In the genomic region with DNA sequence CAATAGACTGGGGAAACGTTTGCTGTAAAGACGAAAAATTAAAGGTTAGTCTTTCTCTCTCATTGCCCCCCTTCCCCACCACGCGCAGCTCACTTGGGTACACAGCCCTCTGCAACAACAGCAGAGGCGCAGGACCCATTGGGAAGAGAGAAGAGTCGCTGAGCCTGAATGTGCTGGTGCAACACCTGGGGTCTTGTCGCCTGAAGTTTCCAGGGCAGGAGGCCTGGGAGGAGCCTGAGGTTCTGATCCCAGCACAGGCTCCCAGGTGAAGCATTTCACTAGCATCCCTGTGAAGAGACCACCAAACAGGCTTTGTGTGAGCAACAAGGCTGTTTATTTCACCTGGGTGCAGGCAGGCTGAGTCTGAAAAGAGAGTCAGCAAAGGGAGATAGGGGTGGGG, we compare ENCODE assay signal across 20 cellular contexts.
"Had no signal": no experiment of that assay in that cellular context is flagged by ENCODE, and none has a peak within 500 bp of the region (broad histone marks: within the 10 kb centered on the region; RNA-seq: fewer than 3 reads in every experiment).

No MANE protein-coding gene starts in this region.

- H3K4me1 ChIP-seq: foreskin keratinocyte, left lung, uterus had no signal

- H3K36me3 ChIP-seq: left lung, sigmoid colon, transverse colon, uterus had no signal

- H3K4me3 ChIP-seq: coronary artery, left lung, sigmoid colon, transverse colon, uterus had no signal

- H3K27me3 ChIP-seq: foreskin keratinocyte, left lung, sigmoid colon, transverse colon, uterus had no signal

- ATAC-seq: activated T-cell treated with anti-CD3 and anti-CD28 coated beads, Interleukin-2, amount 50 U/mL, for 72 hours; foreskin keratinocyte; natural killer cell; stimulated activated naive B cell treated with anti-CD40 and anti-IgM and Interleukin-4, amounts not matched to agents 10 μg/mL and 1 μg/mL and 100 μg/mL, for 72 hours had no signal

- H3K9me3 ChIP-seq: left lung, sigmoid colon, transverse colon, uterus had no signal

- DNase-seq: activated CD4-positive, alpha-beta memory T cell treated with anti-CD3 and anti-CD28 coated beads for 36 hours; activated CD4-positive, alpha-beta T cell treated with anti-CD3 and anti-CD28 coated beads for 4 hours; activated CD4-positive, CD25-positive, alpha-beta regulatory T cell; activated effector memory CD4-positive, alpha-beta T cell treated with Interleukin-2 at 50 U/mL for 16 hours; activated naive CD4-positive, alpha-beta T cell treated with anti-CD3 and anti-CD28 coated beads for 36 hours; activated naive CD8-positive, alpha-beta T cell treated with anti-CD3 and anti-CD28 coated beads, Interleukin-2, amount 10 ng/mL, durations not matched to agents 7 days and 5 days; activated T-cell treated with anti-CD3 and anti-CD28 coated beads, Interleukin-2, amount 50 U/mL, for 72 hours; cerebellar nuclear complex; foreskin keratinocyte; kidney glomerular epithelial cell; left lung; midbrain; natural killer cell; sigmoid colon; stimulated activated CD4-positive, alpha-beta T cell treated with anti-CD3 and anti-CD28 coated beads, Interleukin-15, amount 100 ng/mL, for 24 hours; stimulated activated naive B cell treated with anti-CD40 and anti-IgM and Interleukin-4, amounts not matched to agents 10 μg/mL and 1 μg/mL and 100 μg/mL, for 72 hours; T1000; transverse colon; uterus had no signal

- H3K27ac ChIP-seq: coronary artery, foreskin keratinocyte, left lung, sigmoid colon, transverse colon, uterus had no signal
